Comparison of ENCODE assay signal across 8 cellular contexts in the genomic region with DNA sequence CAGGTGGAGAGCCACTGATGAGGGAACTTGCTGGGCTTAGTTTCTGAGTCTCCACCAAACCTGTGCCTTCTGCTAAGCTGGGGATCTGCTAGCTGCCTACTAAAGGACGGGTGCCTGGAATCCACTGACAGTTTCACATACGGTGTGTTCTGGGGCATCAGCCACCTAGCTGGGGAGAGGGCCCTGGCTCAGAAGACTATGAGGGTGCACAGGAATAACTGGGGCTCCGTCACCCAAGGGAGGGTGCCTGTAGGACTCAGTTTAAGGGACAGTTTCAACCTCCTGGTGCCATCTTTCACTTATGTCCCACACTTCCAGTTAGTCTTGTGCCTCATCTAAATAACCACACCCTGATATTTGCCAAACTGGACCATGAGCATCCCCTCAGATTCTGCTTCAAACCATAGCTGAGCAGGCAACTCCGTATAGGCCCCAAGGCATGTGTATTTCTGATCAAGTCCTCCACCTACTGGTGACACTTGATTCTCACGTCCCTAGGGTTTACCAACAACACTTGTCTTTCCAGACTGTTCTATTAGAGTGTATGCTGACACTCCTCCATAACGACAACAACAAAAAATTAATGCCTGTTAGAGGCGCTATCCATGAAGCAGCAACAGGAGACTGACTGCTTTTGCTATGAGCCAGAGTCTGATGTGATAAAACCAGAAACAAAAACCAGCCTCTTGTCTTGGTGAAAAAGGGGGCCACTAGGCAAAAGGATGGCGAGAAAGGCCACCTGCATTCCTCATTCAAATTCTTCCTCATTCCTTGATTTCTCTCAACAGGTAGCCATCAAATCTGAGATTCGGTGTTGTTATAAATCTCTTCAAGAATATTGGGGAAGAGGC. TPM values are rescaled to one million over a fixed set of nuclear protein-coding genes. Genes with fewer than 3 reads are reported as not detected.
DNase-seq lines count a peak whose midpoint lies in the region; ATAC-seq, FAIRE-seq and TF ChIP-seq lines count a peak whose summit lies in the region.

No MANE protein-coding gene starts in this region.

- TF ChIP-seq CTCF in endothelial cell (IDR thresholded peaks at IDR 0.05; ENCODE audit: unreplicated experiment) (peak; percentile 51), mesothelial cell of epicardium (IDR thresholded peaks at IDR 0.05; ENCODE audit: unreplicated experiment) (peak; percentile 56)

- no peak for ATAC-seq in HG03039 (IDR thresholded peaks at IDR 0.05; ENCODE audit: unreplicated experiment)

- H3K4me1 ChIP-seq in CD8-positive, alpha-beta memory T cell (ENCODE audit: insufficient read depth, low read length) = no peaks in the 10 kb centered on the region

- CTCF ChIA-PET in CD8-positive, alpha-beta memory T cell (lab: Charles Lee) = interaction anchor here (0.7 to 1.4 kb wide), 8 partner anchors 9 to 574 kb away, joined by 3 to 5 read pairs (median 4); no protein-coding TSS in a partner anchor

- POLR2A ChIA-PET in CD8-positive, alpha-beta memory T cell (lab: Charles Lee) = no interaction called here

- H3K27ac Mint-ChIP-seq in CD8-positive, alpha-beta memory T cell = no peak overlapping the region
- H3K27ac Mint-ChIP-seq in endothelial cell (ENCODE audit: unreplicated experiment) (no peak overlapping the region), mesothelial cell of epicardium (no peak overlapping the region)

- no peaks in the 10 kb centered on the region for H3K9me3 ChIP-seq in CD8-positive, alpha-beta memory T cell (ENCODE audit: low read length)

- H3K4me3 ChIP-seq in CD8-positive, alpha-beta memory T cell (ENCODE audit: low read length) = no peak overlapping the region

- FAIRE-seq in GM19239 (lab: Jason Lieb, UNC) (peak; percentile 86), TTC549 (lab: Jason Lieb, UNC) (peak; percentile 80)

- H3K27ac ChIP-seq in CD8-positive, alpha-beta memory T cell (ENCODE audit: low read depth, low read length) = no peak overlapping the region

- no peaks in the 10 kb centered on the region for H3K27me3 ChIP-seq in CD8-positive, alpha-beta memory T cell (ENCODE audit: insufficient read depth, low read length, poor library complexity, severe bottlenecking)

- H3K9me3 Mint-ChIP-seq in CD8-positive, alpha-beta memory T cell = peaks cover 0 to 5% (median 0%) of the 10 kb centered on the region in 5 donors
- H3K9me3 Mint-ChIP-seq in endothelial cell (ENCODE audit: unreplicated experiment) (no peaks in the 10 kb centered on the region), mesothelial cell of epicardium (peaks cover 4% of the 10 kb centered on the region)

- H3K27me3 Mint-ChIP-seq in CD8-positive, alpha-beta memory T cell = peaks cover 7 to 21% of the 10 kb centered on the region in 2 donors
- H3K27me3 Mint-ChIP-seq in endothelial cell (ENCODE audit: unreplicated experiment) (no peaks in the 10 kb centered on the region), mesothelial cell of epicardium (ENCODE audit: low read depth) (peaks cover 20% of the 10 kb centered on the region)

- no peaks in the 10 kb centered on the region for H3K36me3 Mint-ChIP-seq in CD8-positive, alpha-beta memory T cell
- H3K36me3 Mint-ChIP-seq in endothelial cell (ENCODE audit: low read depth, unreplicated experiment) = no peaks in the 10 kb centered on the region
- no peaks in the 10 kb centered on the region for H3K36me3 Mint-ChIP-seq in mesothelial cell of epicardium

- DNase-seq in CD8-positive, alpha-beta memory T cell = peak in 3 of 5 donors; percentile 3 to 20 (median 11)
- peak; percentile 24 for DNase-seq in GM19239 (ENCODE audit: insufficient read length, low spot score)
- DNase-seq in NCI-H1694 (lab: John Stamatoyannopoulos, UW) = peak; percentile 75
- DNase-seq in endothelial cell (ENCODE audit: low spot score) = peak; percentile 53
- DNase-seq in mesothelial cell of epicardium (ENCODE audit: low spot score in 2 of 2, unreplicated experiment in 2 of 2) = no peak
- no peak for DNase-seq in NCI-H774 (lab: John Stamatoyannopoulos, UW)

- H3K4me1 Mint-ChIP-seq in CD8-positive, alpha-beta memory T cell = no peaks in the 10 kb centered on the region
- H3K4me1 Mint-ChIP-seq in endothelial cell (ENCODE audit: unreplicated experiment) (no peaks in the 10 kb centered on the region), mesothelial cell of epicardium (no peaks in the 10 kb centered on the region)

- no peaks in the 10 kb centered on the region for H3K36me3 ChIP-seq in CD8-positive, alpha-beta memory T cell (ENCODE audit: insufficient read depth, low read length)

- H3K4me3 Mint-ChIP-seq in CD8-positive, alpha-beta memory T cell = no peak overlapping the region
- H3K4me3 Mint-ChIP-seq in endothelial cell (ENCODE audit: unreplicated experiment) = no peak overlapping the region
- no peak overlapping the region for H3K4me3 Mint-ChIP-seq in mesothelial cell of epicardium

RNA-seq across cellular contexts. Expression of gene PAXBP1, which starts 55.0 kb away (rescaled TPM):
- 10 to 100 TPM; 44.5 to 47.3 TPM for total RNA-seq in CD8-positive, alpha-beta memory T cell
- 11.6 TPM for polyA plus RNA-seq in CD8-positive, alpha-beta memory T cell
- total RNA-seq in endothelial cell (ENCODE audit: unreplicated experiment) (51.5 TPM), mesothelial cell of epicardium (88.0 to 94.2 TPM (median 90.9 TPM) in 3 replicates)

Comparison
In these comparisons a context has a peak if more than half of its experiments do, and no peak if none do; other contexts are left out.
1. DNase-seq: peak in CD8-positive, alpha-beta memory T cell (3 of 5), GM19239 (single experiment), NCI-H1694 (single experiment) and endothelial cell (single experiment); none in mesothelial cell of epicardium (0 of 2) and NCI-H774 (single experiment).